ENCODE assay signal across 1 cellular context in genomic region chr10:124048371-124049290, GRCh38.
A peak's percentile ranks its signal among the peaks of the same experiment; 100 is the strongest.
TF ChIP-seq lines count a peak whose summit lies in the region.

No MANE protein-coding gene starts in this region.

TF ChIP-seq in HepG2, 621 proteins besides CTCF, POLR2A, EP300 and RAD21 (continued from another document and continues in another):
- TF ChIP-seq TFAP4 (IDR thresholded peaks at IDR 0.05; ENCODE audit: borderline replicate concordance, low read depth) (peak; percentile 77; the same call in 1 of the 2 replicates), RARA (CRISPR knock-in tag; IDR thresholded peaks at IDR 0.05) (peak; percentile 92), ZNF343 (CRISPR knock-in tag; IDR thresholded peaks at IDR 0.05) (no peak), SP4 (CRISPR knock-in tag; IDR thresholded peaks at IDR 0.05) (peak; percentile 31; the same call in 1 of the 2 replicates), ZNF792 (CRISPR knock-in tag; IDR thresholded peaks at IDR 0.05) (no peak), SNAPC5 (CRISPR knock-in tag; IDR thresholded peaks at IDR 0.05; ENCODE audit: borderline replicate concordance) (0 out of 2 replicates have a peak, but pooled peaks have one; percentile 6), HOXD1 (CRISPR knock-in tag; IDR thresholded peaks at IDR 0.05) (no peak), MED8 (CRISPR knock-in tag; IDR thresholded peaks at IDR 0.05; ENCODE audit: insufficient replicate concordance) (peak; percentile 74), HOMEZ (CRISPR knock-in tag; IDR thresholded peaks at IDR 0.05; ENCODE audit: low read depth) (peak; percentile 20; the same call in 1 of the 2 replicates), EHMT2 (IDR thresholded peaks at IDR 0.05; ENCODE audit: borderline replicate concordance, low read depth, low read length) (no peak; the same call in 1 of the 2 replicates), ZNF124 (CRISPR knock-in tag; IDR thresholded peaks at IDR 0.05) (0 out of 2 replicates have a peak, but pooled peaks have one; percentile 50), ZNF687 (CRISPR knock-in tag; IDR thresholded peaks at IDR 0.05) (peak; percentile 95), SMARCC2 (IDR thresholded peaks at IDR 0.05) (no peak), FOXJ3 (CRISPR knock-in tag; IDR thresholded peaks at IDR 0.05; ENCODE audit: borderline replicate concordance) (peak; percentile 76; the same call in 1 of the 2 replicates), FOXC1 (CRISPR knock-in tag; IDR thresholded peaks at IDR 0.05; ENCODE audit: borderline replicate concordance) (no peak), RXRB (CRISPR knock-in tag; IDR thresholded peaks at IDR 0.05; ENCODE audit: borderline replicate concordance) (peak; percentile 91), NPAS2 (CRISPR knock-in tag; IDR thresholded peaks at IDR 0.05; ENCODE audit: borderline replicate concordance) (no peak), ZNF569 (CRISPR knock-in tag; IDR thresholded peaks at IDR 0.05; ENCODE audit: borderline replicate concordance) (0 out of 2 replicates have a peak, but pooled peaks have one; percentile 41), ZNF33B (CRISPR knock-in tag; IDR thresholded peaks at IDR 0.05) (no peak), GPN1 (CRISPR knock-in tag; IDR thresholded peaks at IDR 0.05; ENCODE audit: borderline replicate concordance) (no peak), ARID4A (CRISPR knock-in tag; IDR thresholded peaks at IDR 0.05; ENCODE audit: borderline replicate concordance) (peak; percentile 29; the same call in 1 of the 2 replicates), NCOR1 (IDR thresholded peaks at IDR 0.05; ENCODE audit: borderline replicate concordance, low read length) (peak; percentile 84), RXRA (CRISPR knock-in tag; IDR thresholded peaks at IDR 0.05) (0 out of 2 replicates have a peak, but pooled peaks have one; percentile 23), SALL1 (CRISPR knock-in tag; IDR thresholded peaks at IDR 0.05) (peak; percentile 64), ZNF317 (CRISPR knock-in tag; IDR thresholded peaks at IDR 0.05) (peak; percentile 98), KDM4B (CRISPR knock-in tag; IDR thresholded peaks at IDR 0.05) (no peak; the same call in 1 of the 2 replicates), CEBPG (CRISPR knock-in tag; IDR thresholded peaks at IDR 0.05) (peak; percentile 10; the same call in 1 of the 2 replicates), NFIC (IDR thresholded peaks at IDR 0.05; ENCODE audit: low read length) (peak; percentile 70), KLF15 (CRISPR knock-in tag; IDR thresholded peaks at IDR 0.05; ENCODE audit: borderline replicate concordance) (no peak), CBX1 (IDR thresholded peaks at IDR 0.05; ENCODE audit: low read depth) (no peak), ZNF24 (IDR thresholded peaks at IDR 0.05) (peak; percentile 95), ATAD3A (CRISPR knock-in tag; IDR thresholded peaks at IDR 0.05) (no peak), HNRNPL (IDR thresholded peaks at IDR 0.05; ENCODE audit: low read depth, low read length) (no peak), NR2F2 (IDR thresholded peaks at IDR 0.05; ENCODE audit: borderline replicate concordance, low read depth) (peak; percentile 59; the same call in 1 of the 2 replicates), RAD51 (IDR thresholded peaks at IDR 0.05; ENCODE audit: borderline replicate concordance) (no peak), ZSCAN31 (CRISPR knock-in tag; IDR thresholded peaks at IDR 0.05; ENCODE audit: low read depth) (no peak), ZUFSP (CRISPR knock-in tag; IDR thresholded peaks at IDR 0.05; ENCODE audit: borderline replicate concordance) (no peak), KDM6A (CRISPR knock-in tag; IDR thresholded peaks at IDR 0.05; ENCODE audit: low read depth) (peak; percentile 85), ZBTB37 (CRISPR knock-in tag; IDR thresholded peaks at IDR 0.05) (peak; percentile 38; the same call in 1 of the 2 replicates)
- TF ChIP-seq, protein P1, sequence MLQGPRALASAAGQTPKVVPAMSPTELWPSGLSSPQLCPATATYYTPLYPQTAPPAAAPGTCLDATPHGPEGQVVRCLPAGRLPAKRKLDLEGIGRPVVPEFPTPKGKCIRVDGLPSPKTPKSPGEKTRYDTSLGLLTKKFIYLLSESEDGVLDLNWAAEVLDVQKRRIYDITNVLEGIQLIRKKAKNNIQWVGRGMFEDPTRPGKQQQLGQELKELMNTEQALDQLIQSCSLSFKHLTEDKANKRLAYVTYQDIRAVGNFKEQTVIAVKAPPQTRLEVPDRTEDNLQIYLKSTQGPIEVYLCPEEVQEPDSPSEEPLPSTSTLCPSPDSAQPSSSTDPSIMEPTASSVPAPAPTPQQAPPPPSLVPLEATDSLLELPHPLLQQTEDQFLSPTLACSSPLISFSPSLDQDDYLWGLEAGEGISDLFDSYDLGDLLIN (CRISPR knock-in tag; IDR thresholded peaks at IDR 0.05; ENCODE audit: borderline replicate concordance) = no peak
- TF ChIP-seq, protein P2, sequence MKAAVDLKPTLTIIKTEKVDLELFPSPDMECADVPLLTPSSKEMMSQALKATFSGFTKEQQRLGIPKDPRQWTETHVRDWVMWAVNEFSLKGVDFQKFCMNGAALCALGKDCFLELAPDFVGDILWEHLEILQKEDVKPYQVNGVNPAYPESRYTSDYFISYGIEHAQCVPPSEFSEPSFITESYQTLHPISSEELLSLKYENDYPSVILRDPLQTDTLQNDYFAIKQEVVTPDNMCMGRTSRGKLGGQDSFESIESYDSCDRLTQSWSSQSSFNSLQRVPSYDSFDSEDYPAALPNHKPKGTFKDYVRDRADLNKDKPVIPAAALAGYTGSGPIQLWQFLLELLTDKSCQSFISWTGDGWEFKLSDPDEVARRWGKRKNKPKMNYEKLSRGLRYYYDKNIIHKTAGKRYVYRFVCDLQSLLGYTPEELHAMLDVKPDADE (CRISPR knock-in tag; IDR thresholded peaks at IDR 0.05) = no peak
- TF ChIP-seq, protein P3, sequence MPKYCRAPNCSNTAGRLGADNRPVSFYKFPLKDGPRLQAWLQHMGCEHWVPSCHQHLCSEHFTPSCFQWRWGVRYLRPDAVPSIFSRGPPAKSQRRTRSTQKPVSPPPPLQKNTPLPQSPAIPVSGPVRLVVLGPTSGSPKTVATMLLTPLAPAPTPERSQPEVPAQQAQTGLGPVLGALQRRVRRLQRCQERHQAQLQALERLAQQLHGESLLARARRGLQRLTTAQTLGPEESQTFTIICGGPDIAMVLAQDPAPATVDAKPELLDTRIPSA (CRISPR knock-in tag; IDR thresholded peaks at IDR 0.05; ENCODE audit: borderline replicate concordance) = no peak
- TF ChIP-seq, protein P4, sequence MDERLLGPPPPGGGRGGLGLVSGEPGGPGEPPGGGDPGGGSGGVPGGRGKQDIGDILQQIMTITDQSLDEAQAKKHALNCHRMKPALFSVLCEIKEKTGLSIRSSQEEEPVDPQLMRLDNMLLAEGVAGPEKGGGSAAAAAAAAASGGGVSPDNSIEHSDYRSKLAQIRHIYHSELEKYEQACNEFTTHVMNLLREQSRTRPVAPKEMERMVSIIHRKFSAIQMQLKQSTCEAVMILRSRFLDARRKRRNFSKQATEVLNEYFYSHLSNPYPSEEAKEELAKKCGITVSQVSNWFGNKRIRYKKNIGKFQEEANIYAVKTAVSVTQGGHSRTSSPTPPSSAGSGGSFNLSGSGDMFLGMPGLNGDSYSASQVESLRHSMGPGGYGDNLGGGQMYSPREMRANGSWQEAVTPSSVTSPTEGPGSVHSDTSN (CRISPR knock-in tag; IDR thresholded peaks at IDR 0.05) = no peak
